Comparison of ENCODE assay signal across 3 cellular contexts in the genomic region with DNA sequence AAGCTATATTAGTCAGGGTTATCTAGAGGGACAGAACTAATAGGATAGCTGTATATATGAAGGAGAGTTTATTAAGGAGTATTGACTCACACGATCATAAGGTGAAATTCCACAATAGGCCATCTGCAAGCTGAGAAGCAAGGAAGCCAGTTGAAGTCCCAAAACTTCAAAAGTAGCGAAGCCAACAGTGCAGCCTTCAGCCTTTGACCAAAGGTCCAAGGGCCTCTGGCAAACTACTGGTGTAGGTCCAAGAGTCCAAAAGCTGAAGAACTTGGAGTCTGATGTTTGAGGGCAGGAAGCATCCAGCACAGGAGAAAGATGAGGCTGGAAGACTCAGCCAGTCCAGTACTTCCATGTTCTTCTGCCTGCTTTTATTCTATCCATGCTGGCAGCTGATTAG. TPM values are rescaled to one million over a fixed set of nuclear protein-coding genes. Genes with fewer than 3 reads are reported as not detected.
DNase-seq lines count a peak whose midpoint lies in the region; FAIRE-seq and TF ChIP-seq lines count a peak whose summit lies in the region.
"Not testable (repeated sequence)": the region's sequence is repeated elsewhere in the genome, so short reads cannot be mapped to it uniquely, and the experiment has no call there.
"Had no signal": no experiment of that assay in that cellular context is flagged by ENCODE, and none has a peak within 500 bp of the region (broad histone marks: within the 10 kb centered on the region; RNA-seq: fewer than 3 reads in every experiment).

No MANE protein-coding gene starts in this region.

- not testable (repeated sequence) for TF ChIP-seq RAD21 in liver (IDR thresholded peaks at IDR 0.05)

- FAIRE-seq in small intestine (lab: Jason Lieb, UNC) = not testable (repeated sequence)

- H3K4me3 ChIP-seq in liver (ENCODE audit: low read depth in 1 of 3, low read length in 3 of 3); small intestine (ENCODE audit: low read depth in 1 of 2, low read length in 2 of 2): not testable (repeated sequence)

- 38% methylated on average over 2 of the region's 2 CpGs for WGBS in liver
- WGBS in small intestine, 3 donors = 21 to 77% (median 56%) methylated on average over 2 of the region's 2 CpGs

- DNase-seq in small intestine = peak; percentile 50

- not testable (repeated sequence) for TF ChIP-seq CTCF in liver (IDR thresholded peaks at IDR 0.05; ENCODE audit: low read depth, low read length, missing input control)

- not testable (repeated sequence) for H3K27ac ChIP-seq in liver (ENCODE audit: low read depth in 1 of 2, low read length in 2 of 2); small intestine (ENCODE audit: low read depth in 1 of 2, low read length in 1 of 2)

- H3K4me1 ChIP-seq in liver (ENCODE audit: control insufficient read depth in 4 of 4, insufficient read depth in 4 of 4, low read length in 3 of 4) = peaks cover 0 to 14% (median 5%) of the 10 kb centered on the region in 4 donors
- not testable (repeated sequence) for H3K4me1 ChIP-seq in small intestine (ENCODE audit: control insufficient read depth in 2 of 2, insufficient read depth in 1 of 2, low read depth in 1 of 2, low read length in 1 of 2)

- H3K27me3 ChIP-seq in liver (ENCODE audit: control insufficient read depth in 4 of 4, insufficient read depth in 4 of 4, low read length in 3 of 4); small intestine (ENCODE audit: control insufficient read depth in 2 of 2, insufficient read depth in 2 of 2, low read length in 2 of 2): not testable (repeated sequence)

- H3K9ac ChIP-seq in liver (ENCODE audit: low read depth in 1 of 2, low read length in 2 of 2) = not testable (repeated sequence)

- H3K36me3 ChIP-seq in liver (ENCODE audit: control insufficient read depth in 4 of 4, insufficient read depth in 3 of 4, low read depth in 1 of 4, low read length in 3 of 4); small intestine (ENCODE audit: control insufficient read depth in 2 of 2, insufficient read depth in 2 of 2, low read length in 2 of 2): not testable (repeated sequence)

- H3K9me3 ChIP-seq in liver (ENCODE audit: control insufficient read depth in 4 of 4, low read length in 3 of 4); small intestine (ENCODE audit: control insufficient read depth, low read depth): not testable (repeated sequence)

TF ChIP-seq in liver, 16 proteins besides CTCF, POLR2A, EP300 and RAD21:
- peak; percentile 70 to 87 for TF ChIP-seq HNF4A (conservative IDR thresholded peaks at IDR 0.05)
- peak; percentile 61 for TF ChIP-seq HNF4G (IDR thresholded peaks at IDR 0.05)
TF ChIP-seq in liver: peak in this region for 2; not testable (repeated sequence) for 14.

RNA-seq across cellular contexts. Expression of a gene that starts 5.1 kb away (rescaled TPM):
- total RNA-seq in liver = 1 to 10 TPM in 1 of 2 donors, under 1 TPM in 1; 0.92 to 2.0 TPM
- polyA plus RNA-seq in liver = under 1 TPM; 0.06 to 0.26 TPM
- polyA plus RNA-seq in small intestine = under 1 TPM in 1 of 3 donors, not detected in 2; 0.28 TPM
- polyA plus RNA-seq: CD14-positive monocyte had no signal
